8 cellular contexts compared by ENCODE assay signal in genomic region chr2:105397959-105398521, GRCh38. TPM values are rescaled to one million over a fixed set of nuclear protein-coding genes. Genes with fewer than 3 reads are reported as not detected.
DNase-seq lines count a peak whose midpoint lies in the region; ATAC-seq, FAIRE-seq and TF ChIP-seq lines count a peak whose summit lies in the region.

No MANE protein-coding gene starts in this region.

- CTCF ChIA-PET in A549 (lab: Yijun Ruan, JAX), result interaction anchor here (0.6 to 3.1 kb wide), 9 partner anchors 9 to 149 kb away, joined by 3 to 12 read pairs (median 4); no protein-coding TSS in a partner anchor

- TF ChIP-seq POLR2A in A549 (IDR thresholded peaks at IDR 0.05; ENCODE audit: low read length) (no peak), stomach (IDR thresholded peaks at IDR 0.05) (no peak)

- WGBS in A549 (ENCODE audit: missing lambda C conversion rate), result 3% methylated on average over 13 of the region's 19 CpGs
- WGBS in stomach, 5 donors, result 7 to 11% (median 8%) methylated on average over 19 of the region's 19 CpGs

- H3K36me3 Mint-ChIP-seq in activated naive CD8-positive, alpha-beta T cell treated with anti-CD3 and anti-CD28 coated beads, Interleukin-2, amount 10 ng/mL, durations not matched to agents 7 days and 5 days, result no peaks in the 10 kb centered on the region
- no peaks in the 10 kb centered on the region for H3K36me3 Mint-ChIP-seq in immature natural killer cell

- no peaks in the 10 kb centered on the region for H3K9me3 Mint-ChIP-seq in activated naive CD8-positive, alpha-beta T cell treated with anti-CD3 and anti-CD28 coated beads, Interleukin-2, amount 10 ng/mL, durations not matched to agents 7 days and 5 days
- H3K9me3 Mint-ChIP-seq in immature natural killer cell, result peaks cover 0 to 2% (median 0%) of the 10 kb centered on the region in 6 donors

- TF ChIP-seq CTCF in A549 (IDR thresholded peaks at IDR 0.05), result no peak; the same call in 2 of the 3 replicates
- TF ChIP-seq CTCF in stomach (IDR thresholded peaks at IDR 0.05), result no peak

- no peaks in the 10 kb centered on the region for H3K36me3 ChIP-seq in stomach

- peaks cover 29% of the 10 kb centered on the region for H3K4me1 ChIP-seq in A549
- peaks cover 22 to 48% (median 43%) of the 10 kb centered on the region in 4 donors for H3K4me1 ChIP-seq in stomach

- intact Hi-C loops in stomach (cut with DNase I; ENCODE audit: low total_unique reads), result no loop called here

- peak overlapping the region; percentile 19 for H3K27ac Mint-ChIP-seq in activated naive CD8-positive, alpha-beta T cell treated with anti-CD3 and anti-CD28 coated beads, Interleukin-2, amount 10 ng/mL, durations not matched to agents 7 days and 5 days
- no peak overlapping the region for H3K27ac Mint-ChIP-seq in immature natural killer cell

- H3K4me3 ChIP-seq in A549 (peak overlapping the region; percentile 81), stomach (peak overlapping the region; percentile 61 to 87 (median 76))

- peak overlapping the region; percentile 77 for H3K4me3 Mint-ChIP-seq in activated naive CD8-positive, alpha-beta T cell treated with anti-CD3 and anti-CD28 coated beads, Interleukin-2, amount 10 ng/mL, durations not matched to agents 7 days and 5 days
- H3K4me3 Mint-ChIP-seq in immature natural killer cell, result peak overlapping the region; percentile 63 to 77 (median 66)

- ATAC-seq in A549 (no peak; a peak in 1 of 6 replicates), HG02642 (IDR thresholded peaks at IDR 0.05; ENCODE audit: poor library complexity, unreplicated experiment) (peak; percentile 17), HG03108 (IDR thresholded peaks at IDR 0.05; ENCODE audit: unreplicated experiment) (no peak)
- no peak for ATAC-seq in activated naive CD8-positive, alpha-beta T cell treated with anti-CD3 and anti-CD28 coated beads, Interleukin-2, amount 10 ng/mL, durations not matched to agents 7 days and 5 days (ENCODE audit: low read depth)

- POLR2A ChIA-PET in A549 (lab: Yijun Ruan, JAX), result interaction anchor here (1.3 kb wide), 1 partner anchor 58 kb away, joined by 6 read pairs; no protein-coding TSS in a partner anchor
- POLR2A ChIA-PET in activated naive CD8-positive, alpha-beta T cell treated with anti-CD3 and anti-CD28 coated beads, Interleukin-2, amount 10 ng/mL, durations not matched to agents 7 days and 5 days (lab: Charles Lee), result no interaction called here

- no peak for FAIRE-seq in A549 (lab: Jason Lieb, UNC)

- peaks cover 2% of the 10 kb centered on the region for H3K4me1 Mint-ChIP-seq in activated naive CD8-positive, alpha-beta T cell treated with anti-CD3 and anti-CD28 coated beads, Interleukin-2, amount 10 ng/mL, durations not matched to agents 7 days and 5 days
- peaks cover 6 to 11% of the 10 kb centered on the region in 2 donors for H3K4me1 Mint-ChIP-seq in immature natural killer cell

- TF ChIP-seq EP300 in A549 (IDR thresholded peaks at IDR 0.05) (no peak), stomach (IDR thresholded peaks at IDR 0.05) (no peak)

- peaks cover 0 to 31% (median 11%) of the 10 kb centered on the region in 3 donors for H3K27me3 ChIP-seq in stomach

- peaks cover 37% of the 10 kb centered on the region for H3K27me3 Mint-ChIP-seq in activated naive CD8-positive, alpha-beta T cell treated with anti-CD3 and anti-CD28 coated beads, Interleukin-2, amount 10 ng/mL, durations not matched to agents 7 days and 5 days
- H3K27me3 Mint-ChIP-seq in immature natural killer cell (ENCODE audit: low read depth in 3 of 3), result peaks cover 2 to 17% (median 10%) of the 10 kb centered on the region in 3 donors

- TF ChIP-seq RAD21 in A549 (conservative IDR thresholded peaks at IDR 0.05 in 1 of 2, IDR thresholded peaks at IDR 0.05 in 1 of 2), result no peak

- H3K9me3 ChIP-seq in A549 (0 out of 3 replicates have a peak, but pooled peaks cover 2% of the 10 kb centered on the region), stomach (no peaks in the 10 kb centered on the region)

- peak overlapping the region; percentile 96 for H3K4me2 ChIP-seq in A549

- no peak for DNase-seq in A549 (ENCODE audit: low read depth in 1 of 2, low spot score in 1 of 2)
- no peak for DNase-seq in activated naive CD8-positive, alpha-beta T cell treated with anti-CD3 and anti-CD28 coated beads, Interleukin-2, amount 10 ng/mL, durations not matched to agents 7 days and 5 days
- DNase-seq in immature natural killer cell, result no peak
- DNase-seq in stomach, result no peak
- no peak for DNase-seq in NCI-H748 (lab: John Stamatoyannopoulos, UW; ENCODE audit: unreplicated experiment)
- no peak for DNase-seq in cerebellum (ENCODE audit: low spot score)

- H3K27ac ChIP-seq in A549 (peak overlapping the region; percentile 91 to 99), stomach (peak overlapping the region; percentile 91 to 96 (median 96))

TF ChIP-seq in A549, 52 proteins besides CTCF, POLR2A, EP300 and RAD21:
- TF ChIP-seq REST (IDR thresholded peaks at IDR 0.05) (0 out of 2 replicates have a peak, but pooled peaks have one; percentile 3), FOSL2 (IDR thresholded peaks at IDR 0.05) (no peak), FOSL2 (CRISPR knock-in tag; IDR thresholded peaks at IDR 0.05) (no peak)

RNA-seq across cellular contexts. Expression of gene FHL2, which starts 0.8 kb away (rescaled TPM):
- polyA plus RNA-seq in A549 (2011; rRNA removed) (85.9 and 97.6 TPM in 2 replicates), A549 (2017; fragmentation: RNase III; extraction: RNeasy Plus Mini Kit Qiagen cat#74134 plus additional on column Dnase treatment) (57.9 to 70.3 TPM (median 68.1 TPM) in 3 replicates), immature natural killer cell (under 1 TPM in 2 of 3 donors, not detected in 1; 0.15 to 0.29 TPM), stomach (100 to 1,000 TPM in 1 of 3 donors, 10 to 100 TPM in 2; 45.7 to 240 (median 84.2) TPM)
- polyA plus RNA-seq in A549 (2012; cell fraction: cytosol; rRNA removed), result 59.4 and 66.7 TPM in 2 replicates
- 44.8 and 46.9 TPM in 2 replicates for polyA plus RNA-seq in A549 (2012; cell fraction: nucleus; rRNA removed)
- 81.4 and 86.9 TPM in 2 replicates for polyA minus RNA-seq in A549 (2011; rRNA and poly(A)+ RNA removed)
- total RNA-seq in activated naive CD8-positive, alpha-beta T cell treated with anti-CD3 and anti-CD28 coated beads, Interleukin-2, amount 10 ng/mL, durations not matched to agents 7 days and 5 days, result 1 to 10 TPM in 1 of 2 experiments, under 1 TPM in 1; 0.80 to 1.1 TPM
- total RNA-seq in stomach (100 to 1,000 TPM in 1 of 5 donors, 10 to 100 TPM in 4; 42.3 to 118 (median 57.1) TPM), cerebellum (2.5 TPM)

Comparison
In these comparisons a context has a peak if more than half of its experiments do, and no peak if none do; other contexts are left out.
1. RNA of gene FHL2, which starts 0.8 kb away (total RNA-seq): 42.3 to 118 TPM in stomach; 2.5 TPM in cerebellum (single experiment) and 0.80 to 1.1 TPM in activated naive CD8-positive, alpha-beta T cell treated with anti-CD3 and anti-CD28 coated beads, Interleukin-2, amount 10 ng/mL, durations not matched to agents 7 days and 5 days; every median in the first group is over 10 times any median in the second.